1 cellular context compared by ENCODE assay signal in the genomic region with DNA sequence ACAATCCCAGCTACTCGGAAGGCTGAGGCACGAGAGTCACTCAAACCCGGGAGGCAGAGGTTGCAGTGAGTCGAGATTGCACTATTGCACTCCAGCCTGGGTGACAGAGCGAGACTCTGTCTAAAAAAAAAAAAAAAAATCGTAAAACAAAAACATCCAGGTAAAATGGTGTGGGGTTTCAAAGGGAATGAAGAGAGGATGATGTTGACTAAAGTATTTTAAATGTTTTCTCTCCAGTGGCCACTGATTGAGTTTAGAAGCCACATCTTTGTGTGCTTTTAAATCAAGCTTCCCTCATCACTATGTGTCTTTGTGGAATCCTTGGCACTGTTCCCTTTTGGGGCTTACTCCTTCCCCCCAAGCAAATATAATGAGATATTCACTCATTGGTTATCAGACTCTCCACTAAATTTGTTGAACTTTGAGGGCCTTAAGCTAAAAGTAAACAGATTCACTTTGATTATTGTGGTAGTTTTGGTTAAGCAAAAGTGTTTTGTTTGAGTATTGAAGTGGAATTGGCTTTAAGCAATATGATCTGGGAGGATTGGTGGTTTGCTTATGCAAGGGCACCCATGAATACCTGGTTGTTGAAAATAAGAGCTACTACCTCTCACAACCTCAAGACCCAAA.
A peak's percentile ranks its signal among the peaks of the same experiment; 100 is the strongest.
TF ChIP-seq lines count a peak whose summit lies in the region.

No MANE protein-coding gene starts in this region.

TF ChIP-seq in HepG2, 621 proteins besides CTCF, POLR2A, EP300 and RAD21 (continued from another document and continues in another):
- TF ChIP-seq HNRNPK (IDR thresholded peaks at IDR 0.05; ENCODE audit: low read depth, low read length, poor library complexity, severe bottlenecking) (no peak), TARDBP (CRISPR knock-in tag; IDR thresholded peaks at IDR 0.05) (peak; percentile 69; the same call in 1 of the 2 replicates), ZNF577 (CRISPR knock-in tag; IDR thresholded peaks at IDR 0.05; ENCODE audit: borderline replicate concordance, low read depth) (no peak), ZNF468 (CRISPR knock-in tag; IDR thresholded peaks at IDR 0.05) (no peak), AGO2 (optimal IDR thresholded peaks at IDR 0.05; ENCODE audit: low read depth, low read length) (no peak), ZNF557 (CRISPR knock-in tag; IDR thresholded peaks at IDR 0.05) (no peak), HOMEZ (CRISPR knock-in tag; IDR thresholded peaks at IDR 0.05; ENCODE audit: low read depth) (no peak), ZBTB3 (CRISPR knock-in tag; IDR thresholded peaks at IDR 0.05; ENCODE audit: borderline replicate concordance, low read depth) (no peak), ZNF749 (CRISPR knock-in tag; IDR thresholded peaks at IDR 0.05; ENCODE audit: borderline replicate concordance) (no peak), ZMAT3 (CRISPR knock-in tag; conservative IDR thresholded peaks at IDR 0.05) (no peak), KMT2B (CRISPR knock-in tag; IDR thresholded peaks at IDR 0.05) (no peak), ZFYVE20 (CRISPR knock-in tag; IDR thresholded peaks at IDR 0.05; ENCODE audit: borderline replicate concordance, low read depth) (no peak), ZNF770 (CRISPR knock-in tag; IDR thresholded peaks at IDR 0.05) (no peak), GATAD1 (CRISPR knock-in tag; IDR thresholded peaks at IDR 0.05) (no peak), SCMH1 (CRISPR knock-in tag; IDR thresholded peaks at IDR 0.05; ENCODE audit: borderline replicate concordance) (no peak), ZNF530 (CRISPR knock-in tag; IDR thresholded peaks at IDR 0.05; ENCODE audit: low read depth) (no peak), ZNF44 (CRISPR knock-in tag; IDR thresholded peaks at IDR 0.05) (no peak), GRHL1 (CRISPR knock-in tag; conservative IDR thresholded peaks at IDR 0.05) (no peak), ZNF703 (CRISPR knock-in tag; IDR thresholded peaks at IDR 0.05; ENCODE audit: borderline replicate concordance) (peak; percentile 81; the same call in 1 of the 2 replicates), SUZ12 (IDR thresholded peaks at IDR 0.05; ENCODE audit: low read depth, low read length) (no peak), ZNF20 (CRISPR knock-in tag; IDR thresholded peaks at IDR 0.05) (no peak), ZFP62 (CRISPR knock-in tag; IDR thresholded peaks at IDR 0.05) (no peak), MXI1 (IDR thresholded peaks at IDR 0.05; ENCODE audit: borderline replicate concordance, low read depth, low read length) (no peak), ARNT2 (CRISPR knock-in tag; IDR thresholded peaks at IDR 0.05; ENCODE audit: low read depth) (no peak), ZNF331 (CRISPR knock-in tag; IDR thresholded peaks at IDR 0.05) (no peak), MYNN (CRISPR knock-in tag; IDR thresholded peaks at IDR 0.05; ENCODE audit: low read depth) (no peak), ZSCAN29 (CRISPR knock-in tag; conservative IDR thresholded peaks at IDR 0.05) (no peak), ZSCAN9 (CRISPR knock-in tag; IDR thresholded peaks at IDR 0.05; ENCODE audit: borderline replicate concordance) (no peak), XBP1 (CRISPR knock-in tag; IDR thresholded peaks at IDR 0.05) (no peak), ZNF83 (CRISPR knock-in tag; IDR thresholded peaks at IDR 0.05; ENCODE audit: borderline replicate concordance) (no peak), SP140L (CRISPR knock-in tag; IDR thresholded peaks at IDR 0.05; ENCODE audit: borderline replicate concordance) (no peak), ZNF17 (CRISPR knock-in tag; IDR thresholded peaks at IDR 0.05) (no peak), ATF1 (CRISPR knock-in tag; IDR thresholded peaks at IDR 0.05) (no peak), ZNF570 (CRISPR knock-in tag; IDR thresholded peaks at IDR 0.05; ENCODE audit: borderline replicate concordance) (no peak), ZEB1 (IDR thresholded peaks at IDR 0.05; ENCODE audit: insufficient replicate concordance, low read depth) (no peak), ZFP36L2 (CRISPR knock-in tag; IDR thresholded peaks at IDR 0.05) (no peak), ZNF567 (CRISPR knock-in tag; IDR thresholded peaks at IDR 0.05; ENCODE audit: borderline replicate concordance) (no peak)
- TF ChIP-seq, protein P1, sequence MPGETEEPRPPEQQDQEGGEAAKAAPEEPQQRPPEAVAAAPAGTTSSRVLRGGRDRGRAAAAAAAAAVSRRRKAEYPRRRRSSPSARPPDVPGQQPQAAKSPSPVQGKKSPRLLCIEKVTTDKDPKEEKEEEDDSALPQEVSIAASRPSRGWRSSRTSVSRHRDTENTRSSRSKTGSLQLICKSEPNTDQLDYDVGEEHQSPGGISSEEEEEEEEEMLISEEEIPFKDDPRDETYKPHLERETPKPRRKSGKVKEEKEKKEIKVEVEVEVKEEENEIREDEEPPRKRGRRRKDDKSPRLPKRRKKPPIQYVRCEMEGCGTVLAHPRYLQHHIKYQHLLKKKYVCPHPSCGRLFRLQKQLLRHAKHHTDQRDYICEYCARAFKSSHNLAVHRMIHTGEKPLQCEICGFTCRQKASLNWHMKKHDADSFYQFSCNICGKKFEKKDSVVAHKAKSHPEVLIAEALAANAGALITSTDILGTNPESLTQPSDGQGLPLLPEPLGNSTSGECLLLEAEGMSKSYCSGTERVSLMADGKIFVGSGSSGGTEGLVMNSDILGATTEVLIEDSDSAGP (CRISPR knock-in tag; IDR thresholded peaks at IDR 0.05; ENCODE audit: borderline replicate concordance), result no peak
- TF ChIP-seq, protein P2, sequence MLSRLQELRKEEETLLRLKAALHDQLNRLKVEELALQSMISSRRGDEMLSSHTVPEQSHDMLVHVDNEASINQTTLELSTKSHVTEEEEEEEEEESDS (CRISPR knock-in tag; IDR thresholded peaks at IDR 0.05; ENCODE audit: borderline replicate concordance), result no peak
- TF ChIP-seq, protein P3, sequence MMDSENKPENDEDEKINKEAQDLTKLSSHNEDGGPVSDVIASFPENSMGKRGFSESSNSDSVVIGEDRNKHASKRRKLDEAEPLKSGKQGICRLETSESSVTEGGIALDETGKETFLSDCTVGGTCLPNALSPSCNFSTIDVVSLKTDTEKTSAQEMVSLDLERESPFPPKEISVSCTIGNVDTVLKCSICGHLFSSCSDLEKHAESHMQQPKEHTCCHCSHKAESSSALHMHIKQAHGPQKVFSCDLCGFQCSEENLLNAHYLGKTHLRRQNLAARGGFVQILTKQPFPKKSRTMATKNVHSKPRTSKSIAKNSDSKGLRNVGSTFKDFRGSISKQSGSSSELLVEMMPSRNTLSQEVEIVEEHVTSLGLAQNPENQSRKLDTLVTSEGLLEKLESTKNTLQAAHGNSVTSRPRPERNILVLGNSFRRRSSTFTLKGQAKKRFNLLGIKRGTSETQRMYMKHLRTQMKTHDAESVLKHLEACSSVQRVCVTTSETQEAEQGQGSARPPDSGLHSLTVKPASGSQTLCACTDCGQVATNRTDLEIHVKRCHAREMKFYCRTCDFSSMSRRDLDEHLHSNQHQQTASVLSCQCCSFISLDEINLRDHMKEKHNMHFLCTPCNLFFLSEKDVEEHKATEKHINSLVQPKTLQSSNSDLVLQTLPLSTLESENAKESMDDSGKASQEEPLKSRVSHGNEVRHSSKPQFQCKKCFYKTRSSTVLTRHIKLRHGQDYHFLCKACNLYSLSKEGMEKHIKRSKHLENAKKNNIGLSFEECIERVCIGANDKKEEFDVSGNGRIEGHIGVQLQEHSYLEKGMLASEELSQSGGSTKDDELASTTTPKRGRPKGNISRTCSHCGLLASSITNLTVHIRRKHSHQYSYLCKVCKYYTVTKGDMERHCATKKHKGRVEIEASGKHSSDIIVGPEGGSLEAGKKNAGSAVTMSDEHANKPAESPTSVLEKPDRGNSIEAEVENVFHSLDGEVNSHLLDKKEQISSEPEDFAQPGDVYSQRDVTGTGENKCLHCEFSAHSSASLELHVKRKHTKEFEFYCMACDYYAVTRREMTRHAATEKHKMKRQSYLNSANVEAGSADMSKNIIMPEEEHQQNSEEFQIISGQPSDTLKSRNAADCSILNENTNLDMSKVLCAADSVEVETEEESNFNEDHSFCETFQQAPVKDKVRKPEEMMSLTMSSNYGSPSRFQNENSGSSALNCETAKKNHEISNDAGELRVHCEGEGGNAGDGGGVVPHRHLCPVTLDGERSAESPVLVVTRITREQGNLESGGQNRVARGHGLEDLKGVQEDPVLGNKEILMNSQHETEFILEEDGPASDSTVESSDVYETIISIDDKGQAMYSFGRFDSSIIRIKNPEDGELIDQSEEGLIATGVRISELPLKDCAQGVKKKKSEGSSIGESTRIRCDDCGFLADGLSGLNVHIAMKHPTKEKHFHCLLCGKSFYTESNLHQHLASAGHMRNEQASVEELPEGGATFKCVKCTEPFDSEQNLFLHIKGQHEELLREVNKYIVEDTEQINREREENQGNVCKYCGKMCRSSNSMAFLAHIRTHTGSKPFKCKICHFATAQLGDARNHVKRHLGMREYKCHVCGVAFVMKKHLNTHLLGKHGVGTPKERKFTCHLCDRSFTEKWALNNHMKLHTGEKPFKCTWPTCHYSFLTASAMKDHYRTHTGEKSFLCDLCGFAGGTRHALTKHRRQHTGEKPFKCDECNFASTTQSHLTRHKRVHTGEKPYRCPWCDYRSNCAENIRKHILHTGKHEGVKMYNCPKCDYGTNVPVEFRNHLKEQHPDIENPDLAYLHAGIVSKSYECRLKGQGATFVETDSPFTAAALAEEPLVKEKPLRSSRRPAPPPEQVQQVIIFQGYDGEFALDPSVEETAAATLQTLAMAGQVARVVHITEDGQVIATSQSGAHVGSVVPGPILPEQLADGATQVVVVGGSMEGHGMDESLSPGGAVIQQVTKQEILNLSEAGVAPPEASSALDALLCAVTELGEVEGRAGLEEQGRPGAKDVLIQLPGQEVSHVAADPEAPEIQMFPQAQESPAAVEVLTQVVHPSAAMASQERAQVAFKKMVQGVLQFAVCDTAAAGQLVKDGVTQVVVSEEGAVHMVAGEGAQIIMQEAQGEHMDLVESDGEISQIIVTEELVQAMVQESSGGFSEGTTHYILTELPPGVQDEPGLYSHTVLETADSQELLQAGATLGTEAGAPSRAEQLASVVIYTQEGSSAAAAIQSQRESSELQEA (CRISPR knock-in tag; IDR thresholded peaks at IDR 0.05; ENCODE audit: not compliant biosample characterization), result no peak
- TF ChIP-seq, protein P4, sequence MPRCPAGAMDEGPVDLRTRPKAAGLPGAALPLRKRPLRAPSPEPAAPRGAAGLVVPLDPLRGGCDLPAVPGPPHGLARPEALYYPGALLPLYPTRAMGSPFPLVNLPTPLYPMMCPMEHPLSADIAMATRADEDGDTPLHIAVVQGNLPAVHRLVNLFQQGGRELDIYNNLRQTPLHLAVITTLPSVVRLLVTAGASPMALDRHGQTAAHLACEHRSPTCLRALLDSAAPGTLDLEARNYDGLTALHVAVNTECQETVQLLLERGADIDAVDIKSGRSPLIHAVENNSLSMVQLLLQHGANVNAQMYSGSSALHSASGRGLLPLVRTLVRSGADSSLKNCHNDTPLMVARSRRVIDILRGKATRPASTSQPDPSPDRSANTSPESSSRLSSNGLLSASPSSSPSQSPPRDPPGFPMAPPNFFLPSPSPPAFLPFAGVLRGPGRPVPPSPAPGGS (CRISPR knock-in tag; IDR thresholded peaks at IDR 0.05), result no peak
- TF ChIP-seq, protein P5, sequence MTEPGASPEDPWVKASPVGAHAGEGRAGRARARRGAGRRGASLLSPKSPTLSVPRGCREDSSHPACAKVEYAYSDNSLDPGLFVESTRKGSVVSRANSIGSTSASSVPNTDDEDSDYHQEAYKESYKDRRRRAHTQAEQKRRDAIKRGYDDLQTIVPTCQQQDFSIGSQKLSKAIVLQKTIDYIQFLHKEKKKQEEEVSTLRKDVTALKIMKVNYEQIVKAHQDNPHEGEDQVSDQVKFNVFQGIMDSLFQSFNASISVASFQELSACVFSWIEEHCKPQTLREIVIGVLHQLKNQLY (CRISPR knock-in tag; IDR thresholded peaks at IDR 0.05), result no peak
- TF ChIP-seq, protein P6, sequence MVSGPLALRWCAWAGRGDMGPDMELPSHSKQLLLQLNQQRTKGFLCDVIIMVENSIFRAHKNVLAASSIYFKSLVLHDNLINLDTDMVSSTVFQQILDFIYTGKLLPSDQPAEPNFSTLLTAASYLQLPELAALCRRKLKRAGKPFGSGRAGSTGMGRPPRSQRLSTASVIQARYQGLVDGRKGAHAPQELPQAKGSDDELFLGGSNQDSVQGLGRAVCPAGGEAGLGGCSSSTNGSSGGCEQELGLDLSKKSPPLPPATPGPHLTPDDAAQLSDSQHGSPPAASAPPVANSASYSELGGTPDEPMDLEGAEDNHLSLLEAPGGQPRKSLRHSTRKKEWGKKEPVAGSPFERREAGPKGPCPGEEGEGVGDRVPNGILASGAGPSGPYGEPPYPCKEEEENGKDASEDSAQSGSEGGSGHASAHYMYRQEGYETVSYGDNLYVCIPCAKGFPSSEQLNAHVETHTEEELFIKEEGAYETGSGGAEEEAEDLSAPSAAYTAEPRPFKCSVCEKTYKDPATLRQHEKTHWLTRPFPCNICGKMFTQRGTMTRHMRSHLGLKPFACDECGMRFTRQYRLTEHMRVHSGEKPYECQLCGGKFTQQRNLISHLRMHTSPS (CRISPR knock-in tag; IDR thresholded peaks at IDR 0.05; ENCODE audit: low read depth), result no peak
